1 cellular context compared by ENCODE assay signal in the genomic region with DNA sequence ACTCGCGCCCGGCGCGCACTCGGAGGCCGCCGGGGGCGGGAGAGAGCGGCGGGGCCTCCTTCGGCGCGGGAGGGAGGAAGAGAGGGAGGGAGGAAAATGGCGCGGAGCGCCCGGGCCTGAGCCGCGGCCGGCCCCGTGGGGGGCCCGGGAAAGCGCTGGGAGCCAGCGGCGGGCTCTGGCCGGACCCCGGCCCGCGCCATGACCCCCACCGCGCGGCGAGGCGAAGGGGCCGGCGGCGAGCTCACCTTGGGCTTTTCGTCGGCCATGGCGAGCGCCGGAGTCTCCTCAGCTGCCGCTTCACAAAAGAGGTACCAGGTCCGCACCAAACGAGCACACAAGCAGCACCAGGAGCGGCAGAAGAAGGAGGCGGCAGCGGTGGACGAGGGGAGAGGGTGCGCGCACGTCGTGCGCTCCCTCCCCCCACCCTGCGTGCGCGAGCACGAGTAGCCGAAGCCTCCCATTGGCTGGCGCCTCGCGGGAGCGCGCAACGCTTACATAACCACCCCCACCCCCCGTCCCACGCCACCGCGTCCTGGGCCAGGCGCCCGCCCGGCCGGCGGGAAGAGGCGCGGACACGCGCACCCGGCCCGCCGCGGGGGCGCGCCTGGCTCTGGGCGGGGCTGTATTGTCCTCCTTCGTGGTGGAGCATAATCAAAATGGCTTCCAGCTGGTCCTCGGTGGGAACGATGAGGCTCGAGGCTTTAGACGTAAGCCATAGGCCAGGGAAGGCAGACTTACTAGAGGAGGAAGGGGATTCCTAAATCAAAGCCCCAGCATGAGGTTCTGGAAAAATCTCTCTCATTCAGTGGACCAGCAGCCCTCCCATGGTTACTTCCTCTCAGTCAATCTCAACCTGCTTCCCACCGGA.
TF ChIP-seq lines count a peak whose summit lies in the region.

A gene (minus strand): TSS at position 391 of the 868 bp plus-strand sequence. CDS start 125 bp downstream, at position 266.

TF ChIP-seq in K562, 482 proteins besides CTCF, POLR2A, EP300 and RAD21 (continued from another document and continues in another):
- TF ChIP-seq, protein P1, sequence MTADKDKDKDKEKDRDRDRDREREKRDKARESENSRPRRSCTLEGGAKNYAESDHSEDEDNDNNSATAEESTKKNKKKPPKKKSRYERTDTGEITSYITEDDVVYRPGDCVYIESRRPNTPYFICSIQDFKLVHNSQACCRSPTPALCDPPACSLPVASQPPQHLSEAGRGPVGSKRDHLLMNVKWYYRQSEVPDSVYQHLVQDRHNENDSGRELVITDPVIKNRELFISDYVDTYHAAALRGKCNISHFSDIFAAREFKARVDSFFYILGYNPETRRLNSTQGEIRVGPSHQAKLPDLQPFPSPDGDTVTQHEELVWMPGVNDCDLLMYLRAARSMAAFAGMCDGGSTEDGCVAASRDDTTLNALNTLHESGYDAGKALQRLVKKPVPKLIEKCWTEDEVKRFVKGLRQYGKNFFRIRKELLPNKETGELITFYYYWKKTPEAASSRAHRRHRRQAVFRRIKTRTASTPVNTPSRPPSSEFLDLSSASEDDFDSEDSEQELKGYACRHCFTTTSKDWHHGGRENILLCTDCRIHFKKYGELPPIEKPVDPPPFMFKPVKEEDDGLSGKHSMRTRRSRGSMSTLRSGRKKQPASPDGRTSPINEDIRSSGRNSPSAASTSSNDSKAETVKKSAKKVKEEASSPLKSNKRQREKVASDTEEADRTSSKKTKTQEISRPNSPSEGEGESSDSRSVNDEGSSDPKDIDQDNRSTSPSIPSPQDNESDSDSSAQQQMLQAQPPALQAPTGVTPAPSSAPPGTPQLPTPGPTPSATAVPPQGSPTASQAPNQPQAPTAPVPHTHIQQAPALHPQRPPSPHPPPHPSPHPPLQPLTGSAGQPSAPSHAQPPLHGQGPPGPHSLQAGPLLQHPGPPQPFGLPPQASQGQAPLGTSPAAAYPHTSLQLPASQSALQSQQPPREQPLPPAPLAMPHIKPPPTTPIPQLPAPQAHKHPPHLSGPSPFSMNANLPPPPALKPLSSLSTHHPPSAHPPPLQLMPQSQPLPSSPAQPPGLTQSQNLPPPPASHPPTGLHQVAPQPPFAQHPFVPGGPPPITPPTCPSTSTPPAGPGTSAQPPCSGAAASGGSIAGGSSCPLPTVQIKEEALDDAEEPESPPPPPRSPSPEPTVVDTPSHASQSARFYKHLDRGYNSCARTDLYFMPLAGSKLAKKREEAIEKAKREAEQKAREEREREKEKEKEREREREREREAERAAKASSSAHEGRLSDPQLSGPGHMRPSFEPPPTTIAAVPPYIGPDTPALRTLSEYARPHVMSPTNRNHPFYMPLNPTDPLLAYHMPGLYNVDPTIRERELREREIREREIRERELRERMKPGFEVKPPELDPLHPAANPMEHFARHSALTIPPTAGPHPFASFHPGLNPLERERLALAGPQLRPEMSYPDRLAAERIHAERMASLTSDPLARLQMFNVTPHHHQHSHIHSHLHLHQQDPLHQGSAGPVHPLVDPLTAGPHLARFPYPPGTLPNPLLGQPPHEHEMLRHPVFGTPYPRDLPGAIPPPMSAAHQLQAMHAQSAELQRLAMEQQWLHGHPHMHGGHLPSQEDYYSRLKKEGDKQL (CRISPR knock-in tag; IDR thresholded peaks at IDR 0.05; ENCODE audit: borderline replicate concordance): no peak
- TF ChIP-seq RFX5 (IDR thresholded peaks at IDR 0.05; ENCODE audit: low read depth, low read length) (no peak), MXI1 (IDR thresholded peaks at IDR 0.05; ENCODE audit: low read depth, low read length) (no peak), HDAC3 (IDR thresholded peaks at IDR 0.05; ENCODE audit: borderline replicate concordance, partially characterized antibody) (no peak), ZBED1 (IDR thresholded peaks at IDR 0.05) (no peak; the same call in 1 of the 2 replicates), MCM7 (IDR thresholded peaks at IDR 0.05) (no peak), ZNF668 (CRISPR knock-in tag; IDR thresholded peaks at IDR 0.05) (no peak), BRD4 (IDR thresholded peaks at IDR 0.05) (no peak), ZNF699 (CRISPR knock-in tag; IDR thresholded peaks at IDR 0.05; ENCODE audit: insufficient replicate concordance) (no peak), SMAD3 (CRISPR knock-in tag; conservative IDR thresholded peaks at IDR 0.05) (peak; percentile 73; the same call in 1 of the 2 replicates), ZBTB7A (IDR thresholded peaks at IDR 0.05; ENCODE audit: borderline replicate concordance, control insufficient read depth, low read depth, low read length) (no peak), SUPT5H (IDR thresholded peaks at IDR 0.05) (peak; percentile 69; the same call in 1 of the 2 replicates), KHSRP (IDR thresholded peaks at IDR 0.05) (no peak), NR2C2 (CRISPR knock-in tag; IDR thresholded peaks at IDR 0.05) (no peak), NR2C2 (tag; IDR thresholded peaks at IDR 0.05) (peak; percentile 85), ELF4 (CRISPR knock-in tag; IDR thresholded peaks at IDR 0.05) (peak; percentile 89), ZEB2 (IDR thresholded peaks at IDR 0.05) (no peak), PML (IDR thresholded peaks at IDR 0.05; ENCODE audit: low read length) (no peak), KAT2B (IDR thresholded peaks at IDR 0.05; ENCODE audit: low read depth, low read length) (no peak), TAL1 (IDR thresholded peaks at IDR 0.05) (no peak), ZNF121 (CRISPR knock-in tag; conservative IDR thresholded peaks at IDR 0.05) (no peak), ZNF24 (IDR thresholded peaks at IDR 0.05) (no peak), ZFPM2 (CRISPR knock-in tag; IDR thresholded peaks at IDR 0.05) (no peak)
- TF ChIP-seq, protein P2, sequence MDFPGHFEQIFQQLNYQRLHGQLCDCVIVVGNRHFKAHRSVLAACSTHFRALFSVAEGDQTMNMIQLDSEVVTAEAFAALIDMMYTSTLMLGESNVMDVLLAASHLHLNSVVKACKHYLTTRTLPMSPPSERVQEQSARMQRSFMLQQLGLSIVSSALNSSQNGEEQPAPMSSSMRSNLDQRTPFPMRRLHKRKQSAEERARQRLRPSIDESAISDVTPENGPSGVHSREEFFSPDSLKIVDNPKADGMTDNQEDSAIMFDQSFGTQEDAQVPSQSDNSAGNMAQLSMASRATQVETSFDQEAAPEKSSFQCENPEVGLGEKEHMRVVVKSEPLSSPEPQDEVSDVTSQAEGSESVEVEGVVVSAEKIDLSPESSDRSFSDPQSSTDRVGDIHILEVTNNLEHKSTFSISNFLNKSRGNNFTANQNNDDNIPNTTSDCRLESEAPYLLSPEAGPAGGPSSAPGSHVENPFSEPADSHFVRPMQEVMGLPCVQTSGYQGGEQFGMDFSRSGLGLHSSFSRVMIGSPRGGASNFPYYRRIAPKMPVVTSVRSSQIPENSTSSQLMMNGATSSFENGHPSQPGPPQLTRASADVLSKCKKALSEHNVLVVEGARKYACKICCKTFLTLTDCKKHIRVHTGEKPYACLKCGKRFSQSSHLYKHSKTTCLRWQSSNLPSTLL (IDR thresholded peaks at IDR 0.05): no peak
- TF ChIP-seq, protein P3, sequence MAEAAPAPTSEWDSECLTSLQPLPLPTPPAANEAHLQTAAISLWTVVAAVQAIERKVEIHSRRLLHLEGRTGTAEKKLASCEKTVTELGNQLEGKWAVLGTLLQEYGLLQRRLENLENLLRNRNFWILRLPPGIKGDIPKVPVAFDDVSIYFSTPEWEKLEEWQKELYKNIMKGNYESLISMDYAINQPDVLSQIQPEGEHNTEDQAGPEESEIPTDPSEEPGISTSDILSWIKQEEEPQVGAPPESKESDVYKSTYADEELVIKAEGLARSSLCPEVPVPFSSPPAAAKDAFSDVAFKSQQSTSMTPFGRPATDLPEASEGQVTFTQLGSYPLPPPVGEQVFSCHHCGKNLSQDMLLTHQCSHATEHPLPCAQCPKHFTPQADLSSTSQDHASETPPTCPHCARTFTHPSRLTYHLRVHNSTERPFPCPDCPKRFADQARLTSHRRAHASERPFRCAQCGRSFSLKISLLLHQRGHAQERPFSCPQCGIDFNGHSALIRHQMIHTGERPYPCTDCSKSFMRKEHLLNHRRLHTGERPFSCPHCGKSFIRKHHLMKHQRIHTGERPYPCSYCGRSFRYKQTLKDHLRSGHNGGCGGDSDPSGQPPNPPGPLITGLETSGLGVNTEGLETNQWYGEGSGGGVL (CRISPR knock-in tag; IDR thresholded peaks at IDR 0.05): no peak
- TF ChIP-seq, protein P4, sequence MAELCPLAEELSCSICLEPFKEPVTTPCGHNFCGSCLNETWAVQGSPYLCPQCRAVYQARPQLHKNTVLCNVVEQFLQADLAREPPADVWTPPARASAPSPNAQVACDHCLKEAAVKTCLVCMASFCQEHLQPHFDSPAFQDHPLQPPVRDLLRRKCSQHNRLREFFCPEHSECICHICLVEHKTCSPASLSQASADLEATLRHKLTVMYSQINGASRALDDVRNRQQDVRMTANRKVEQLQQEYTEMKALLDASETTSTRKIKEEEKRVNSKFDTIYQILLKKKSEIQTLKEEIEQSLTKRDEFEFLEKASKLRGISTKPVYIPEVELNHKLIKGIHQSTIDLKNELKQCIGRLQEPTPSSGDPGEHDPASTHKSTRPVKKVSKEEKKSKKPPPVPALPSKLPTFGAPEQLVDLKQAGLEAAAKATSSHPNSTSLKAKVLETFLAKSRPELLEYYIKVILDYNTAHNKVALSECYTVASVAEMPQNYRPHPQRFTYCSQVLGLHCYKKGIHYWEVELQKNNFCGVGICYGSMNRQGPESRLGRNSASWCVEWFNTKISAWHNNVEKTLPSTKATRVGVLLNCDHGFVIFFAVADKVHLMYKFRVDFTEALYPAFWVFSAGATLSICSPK (IDR thresholded peaks at IDR 0.05; ENCODE audit: borderline replicate concordance): no peak
- TF ChIP-seq, protein P5, sequence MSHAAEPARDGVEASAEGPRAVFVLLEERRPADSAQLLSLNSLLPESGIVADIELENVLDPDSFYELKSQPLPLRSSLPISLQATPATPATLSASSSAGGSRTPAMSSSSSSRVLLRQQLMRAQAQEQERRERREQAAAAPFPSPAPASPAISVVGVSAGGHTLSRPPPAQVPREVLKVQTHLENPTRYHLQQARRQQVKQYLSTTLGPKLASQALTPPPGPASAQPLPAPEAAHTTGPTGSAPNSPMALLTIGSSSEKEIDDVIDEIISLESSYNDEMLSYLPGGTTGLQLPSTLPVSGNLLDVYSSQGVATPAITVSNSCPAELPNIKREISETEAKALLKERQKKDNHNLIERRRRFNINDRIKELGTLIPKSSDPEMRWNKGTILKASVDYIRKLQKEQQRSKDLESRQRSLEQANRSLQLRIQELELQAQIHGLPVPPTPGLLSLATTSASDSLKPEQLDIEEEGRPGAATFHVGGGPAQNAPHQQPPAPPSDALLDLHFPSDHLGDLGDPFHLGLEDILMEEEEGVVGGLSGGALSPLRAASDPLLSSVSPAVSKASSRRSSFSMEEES (CRISPR knock-in tag; IDR thresholded peaks at IDR 0.05): no peak
- TF ChIP-seq, protein P6, sequence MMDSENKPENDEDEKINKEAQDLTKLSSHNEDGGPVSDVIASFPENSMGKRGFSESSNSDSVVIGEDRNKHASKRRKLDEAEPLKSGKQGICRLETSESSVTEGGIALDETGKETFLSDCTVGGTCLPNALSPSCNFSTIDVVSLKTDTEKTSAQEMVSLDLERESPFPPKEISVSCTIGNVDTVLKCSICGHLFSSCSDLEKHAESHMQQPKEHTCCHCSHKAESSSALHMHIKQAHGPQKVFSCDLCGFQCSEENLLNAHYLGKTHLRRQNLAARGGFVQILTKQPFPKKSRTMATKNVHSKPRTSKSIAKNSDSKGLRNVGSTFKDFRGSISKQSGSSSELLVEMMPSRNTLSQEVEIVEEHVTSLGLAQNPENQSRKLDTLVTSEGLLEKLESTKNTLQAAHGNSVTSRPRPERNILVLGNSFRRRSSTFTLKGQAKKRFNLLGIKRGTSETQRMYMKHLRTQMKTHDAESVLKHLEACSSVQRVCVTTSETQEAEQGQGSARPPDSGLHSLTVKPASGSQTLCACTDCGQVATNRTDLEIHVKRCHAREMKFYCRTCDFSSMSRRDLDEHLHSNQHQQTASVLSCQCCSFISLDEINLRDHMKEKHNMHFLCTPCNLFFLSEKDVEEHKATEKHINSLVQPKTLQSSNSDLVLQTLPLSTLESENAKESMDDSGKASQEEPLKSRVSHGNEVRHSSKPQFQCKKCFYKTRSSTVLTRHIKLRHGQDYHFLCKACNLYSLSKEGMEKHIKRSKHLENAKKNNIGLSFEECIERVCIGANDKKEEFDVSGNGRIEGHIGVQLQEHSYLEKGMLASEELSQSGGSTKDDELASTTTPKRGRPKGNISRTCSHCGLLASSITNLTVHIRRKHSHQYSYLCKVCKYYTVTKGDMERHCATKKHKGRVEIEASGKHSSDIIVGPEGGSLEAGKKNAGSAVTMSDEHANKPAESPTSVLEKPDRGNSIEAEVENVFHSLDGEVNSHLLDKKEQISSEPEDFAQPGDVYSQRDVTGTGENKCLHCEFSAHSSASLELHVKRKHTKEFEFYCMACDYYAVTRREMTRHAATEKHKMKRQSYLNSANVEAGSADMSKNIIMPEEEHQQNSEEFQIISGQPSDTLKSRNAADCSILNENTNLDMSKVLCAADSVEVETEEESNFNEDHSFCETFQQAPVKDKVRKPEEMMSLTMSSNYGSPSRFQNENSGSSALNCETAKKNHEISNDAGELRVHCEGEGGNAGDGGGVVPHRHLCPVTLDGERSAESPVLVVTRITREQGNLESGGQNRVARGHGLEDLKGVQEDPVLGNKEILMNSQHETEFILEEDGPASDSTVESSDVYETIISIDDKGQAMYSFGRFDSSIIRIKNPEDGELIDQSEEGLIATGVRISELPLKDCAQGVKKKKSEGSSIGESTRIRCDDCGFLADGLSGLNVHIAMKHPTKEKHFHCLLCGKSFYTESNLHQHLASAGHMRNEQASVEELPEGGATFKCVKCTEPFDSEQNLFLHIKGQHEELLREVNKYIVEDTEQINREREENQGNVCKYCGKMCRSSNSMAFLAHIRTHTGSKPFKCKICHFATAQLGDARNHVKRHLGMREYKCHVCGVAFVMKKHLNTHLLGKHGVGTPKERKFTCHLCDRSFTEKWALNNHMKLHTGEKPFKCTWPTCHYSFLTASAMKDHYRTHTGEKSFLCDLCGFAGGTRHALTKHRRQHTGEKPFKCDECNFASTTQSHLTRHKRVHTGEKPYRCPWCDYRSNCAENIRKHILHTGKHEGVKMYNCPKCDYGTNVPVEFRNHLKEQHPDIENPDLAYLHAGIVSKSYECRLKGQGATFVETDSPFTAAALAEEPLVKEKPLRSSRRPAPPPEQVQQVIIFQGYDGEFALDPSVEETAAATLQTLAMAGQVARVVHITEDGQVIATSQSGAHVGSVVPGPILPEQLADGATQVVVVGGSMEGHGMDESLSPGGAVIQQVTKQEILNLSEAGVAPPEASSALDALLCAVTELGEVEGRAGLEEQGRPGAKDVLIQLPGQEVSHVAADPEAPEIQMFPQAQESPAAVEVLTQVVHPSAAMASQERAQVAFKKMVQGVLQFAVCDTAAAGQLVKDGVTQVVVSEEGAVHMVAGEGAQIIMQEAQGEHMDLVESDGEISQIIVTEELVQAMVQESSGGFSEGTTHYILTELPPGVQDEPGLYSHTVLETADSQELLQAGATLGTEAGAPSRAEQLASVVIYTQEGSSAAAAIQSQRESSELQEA (IDR thresholded peaks at IDR 0.05; ENCODE audit: low read depth): no peak
- TF ChIP-seq, protein P7, sequence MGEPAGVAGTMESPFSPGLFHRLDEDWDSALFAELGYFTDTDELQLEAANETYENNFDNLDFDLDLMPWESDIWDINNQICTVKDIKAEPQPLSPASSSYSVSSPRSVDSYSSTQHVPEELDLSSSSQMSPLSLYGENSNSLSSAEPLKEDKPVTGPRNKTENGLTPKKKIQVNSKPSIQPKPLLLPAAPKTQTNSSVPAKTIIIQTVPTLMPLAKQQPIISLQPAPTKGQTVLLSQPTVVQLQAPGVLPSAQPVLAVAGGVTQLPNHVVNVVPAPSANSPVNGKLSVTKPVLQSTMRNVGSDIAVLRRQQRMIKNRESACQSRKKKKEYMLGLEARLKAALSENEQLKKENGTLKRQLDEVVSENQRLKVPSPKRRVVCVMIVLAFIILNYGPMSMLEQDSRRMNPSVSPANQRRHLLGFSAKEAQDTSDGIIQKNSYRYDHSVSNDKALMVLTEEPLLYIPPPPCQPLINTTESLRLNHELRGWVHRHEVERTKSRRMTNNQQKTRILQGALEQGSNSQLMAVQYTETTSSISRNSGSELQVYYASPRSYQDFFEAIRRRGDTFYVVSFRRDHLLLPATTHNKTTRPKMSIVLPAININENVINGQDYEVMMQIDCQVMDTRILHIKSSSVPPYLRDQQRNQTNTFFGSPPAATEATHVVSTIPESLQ (CRISPR knock-in tag; IDR thresholded peaks at IDR 0.05): no peak
